ENCODE assay signal across 8 cellular contexts in genomic region chr17:46373418-46373817, GRCh38. TPM values are rescaled to one million over a fixed set of nuclear protein-coding genes. Genes with fewer than 3 reads are reported as not detected.
A peak's percentile ranks its signal among the peaks of the same experiment; 100 is the strongest.
DNase-seq lines count a peak whose midpoint lies in the region; ATAC-seq and TF ChIP-seq lines count a peak whose summit lies in the region.
"Not testable (repeated sequence)": the region's sequence is repeated elsewhere in the genome, so short reads cannot be mapped to it uniquely, and the experiment has no call there.

No MANE protein-coding gene starts in this region.

- DNase-seq in RWPE2 (ENCODE audit: low spot score); activated naive CD4-positive, alpha-beta T cell treated with anti-CD3 and anti-CD28 coated beads, Interleukin-2, amount 50 U/mL, for 72 hours (ENCODE audit: low spot score in 2 of 2); Right ventricle myocardium inferior (ENCODE audit: missing footprints); lung (ENCODE audit: low spot score); stimulated activated naive CD8-positive, alpha-beta T cell treated with anti-CD3 and anti-CD28 coated beads, Interleukin-15, Interleukin-2, amounts not matched to agents 100 U/mL and 50 U/mL, for 24 hours: not testable (repeated sequence)

- H3K36me3 ChIP-seq in RWPE2 (ENCODE audit: low read depth); lung (ENCODE audit: control insufficient read depth in 2 of 2, insufficient read depth in 2 of 2, low read length in 2 of 2): not testable (repeated sequence)

- H3K36me3 Mint-ChIP-seq in activated naive CD4-positive, alpha-beta T cell treated with anti-CD3 and anti-CD28 coated beads, Interleukin-2, amount 50 U/mL, for 72 hours: not testable (repeated sequence)

- not testable (repeated sequence) for H3K27ac Mint-ChIP-seq in activated naive CD4-positive, alpha-beta T cell treated with anti-CD3 and anti-CD28 coated beads, Interleukin-2, amount 50 U/mL, for 72 hours

- ATAC-seq in GM18499 (IDR thresholded peaks at IDR 0.05; ENCODE audit: insufficient read depth, unreplicated experiment): peak; percentile 48
- peak; percentile 42 for ATAC-seq in GM21360 (IDR thresholded peaks at IDR 0.05; ENCODE audit: unreplicated experiment)
- ATAC-seq in HG03135 (IDR thresholded peaks at IDR 0.05; ENCODE audit: unreplicated experiment): peak; percentile 34
- peak; percentile 57; the same call in 2 of the 3 replicates for ATAC-seq in RWPE2 (ENCODE audit: low read depth)
- peak; percentile 26 to 78 for ATAC-seq in activated naive CD4-positive, alpha-beta T cell treated with anti-CD3 and anti-CD28 coated beads, Interleukin-2, amount 50 U/mL, for 72 hours
- peak; percentile 63 for ATAC-seq in Right ventricle myocardium inferior
- ATAC-seq in lung (ENCODE audit: insufficient read depth, low FRiP score): peak; percentile 33
- ATAC-seq in stimulated activated naive CD8-positive, alpha-beta T cell treated with anti-CD3 and anti-CD28 coated beads, Interleukin-15, Interleukin-2, amounts not matched to agents 100 U/mL and 50 U/mL, for 24 hours: peak; percentile 59

- not testable (repeated sequence) for H3K9me3 ChIP-seq in RWPE2 (ENCODE audit: severe bottlenecking); lung (ENCODE audit: control insufficient read depth in 2 of 2, insufficient read depth in 1 of 2, low read length in 1 of 2)

- H3K27ac ChIP-seq in RWPE2 (ENCODE audit: poor library complexity, severe bottlenecking); lung (ENCODE audit: low read depth in 1 of 2, low read length in 1 of 2): not testable (repeated sequence)

- not testable (repeated sequence) for H3K4me3 ChIP-seq in RWPE2 (ENCODE audit: severe bottlenecking); lung

- not testable (repeated sequence) for H3K4me1 ChIP-seq in RWPE2 (ENCODE audit: insufficient read depth, poor library complexity, severe bottlenecking); lung (ENCODE audit: control insufficient read depth in 2 of 2, insufficient read depth in 2 of 2, low read length in 2 of 2)

- intact Hi-C loops in Right ventricle myocardium inferior (cut with DNase I): not testable (repeated sequence)

- TF ChIP-seq CTCF in RWPE2 (IDR thresholded peaks at IDR 0.05; ENCODE audit: poor library complexity, severe bottlenecking); lung (IDR thresholded peaks at IDR 0.05; ENCODE audit: control extremely low read depth, extremely low read depth): not testable (repeated sequence)

- H3K27me3 ChIP-seq in RWPE2 (ENCODE audit: insufficient read depth, poor library complexity, severe bottlenecking); lung (ENCODE audit: control insufficient read depth, insufficient read depth): not testable (repeated sequence)

- H3K9me3 Mint-ChIP-seq in activated naive CD4-positive, alpha-beta T cell treated with anti-CD3 and anti-CD28 coated beads, Interleukin-2, amount 50 U/mL, for 72 hours: not testable (repeated sequence)

- no CpG with 5 or more reads among the region's 7 CpGs for WGBS in lung, 2 donors

RNA-seq across cellular contexts. Expression of gene ARL17B, which starts 11.9 kb away (rescaled TPM):
- total RNA-seq in activated naive CD4-positive, alpha-beta T cell treated with anti-CD3 and anti-CD28 coated beads, Interleukin-2, amount 50 U/mL, for 72 hours: 10 to 100 TPM; 15.9 to 21.0 TPM
- total RNA-seq in Right ventricle myocardium inferior: 14.9 TPM
- total RNA-seq in lung: 10 to 100 TPM; 17.1 to 24.7 TPM
- polyA plus RNA-seq in lung: 1 to 10 TPM; 6.7 to 7.8 TPM
